14 cellular contexts compared by ENCODE assay signal in the genomic region with DNA sequence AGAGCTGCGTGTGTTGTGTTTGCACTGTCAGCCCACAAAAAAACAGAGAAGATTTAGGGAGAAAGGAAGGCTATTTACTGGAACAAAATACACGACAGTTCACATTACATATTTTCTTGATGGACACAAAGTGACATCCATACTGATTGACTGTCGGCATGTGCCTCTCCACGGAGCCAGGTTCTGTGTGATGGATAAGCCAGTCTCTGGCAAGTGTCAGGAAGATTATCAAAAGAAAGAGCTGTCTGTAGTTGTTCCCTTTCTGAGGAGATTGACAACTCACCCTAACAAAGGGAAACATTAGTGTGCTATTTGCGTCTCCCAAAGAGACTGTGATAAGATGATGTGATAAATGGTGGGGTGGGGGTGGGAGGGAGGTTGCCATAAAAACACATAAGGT. TPM values are rescaled to one million over a fixed set of nuclear protein-coding genes. Genes with fewer than 3 reads are reported as not detected.
DNase-seq lines count a peak whose midpoint lies in the region; ATAC-seq and TF ChIP-seq lines count a peak whose summit lies in the region.
"Had no signal": no experiment of that assay in that cellular context is flagged by ENCODE, and none has a peak within 500 bp of the region (broad histone marks: within the 10 kb centered on the region; RNA-seq: fewer than 3 reads in every experiment).

No MANE protein-coding gene starts in this region.

- H2AFZ ChIP-seq in neural cell (ENCODE audit: low read depth, low read length) = no peak overlapping the region

- H3K4me1 ChIP-seq in left ventricle myocardium inferior (peaks cover 5% of the 10 kb centered on the region), esophagus muscularis mucosa (no peaks in the 10 kb centered on the region)

- H3K79me2 ChIP-seq in neural cell (replicated peaks; ENCODE audit: insufficient read depth, low read length) = no peaks in the 10 kb centered on the region

- H3K4me3 ChIP-seq in left ventricle myocardium inferior (no peak overlapping the region), esophagus muscularis mucosa (no peak overlapping the region), neural cell (ENCODE audit: low read length) (peak overlapping the region; percentile 48)
- H3K4me3 ChIP-seq: GM12878 had no signal

- H3K4me2 ChIP-seq in neural cell (ENCODE audit: low read length) = peak overlapping the region; percentile 37

- TF ChIP-seq EP300 in esophagus muscularis mucosa (IDR thresholded peaks at IDR 0.05) = no peak
- TF ChIP-seq EP300 in neural cell (conservative IDR thresholded peaks at IDR 0.05; ENCODE audit: poor library complexity, severe bottlenecking) = peak; percentile 99

- no peak for TF ChIP-seq RAD21 in neural cell (conservative IDR thresholded peaks at IDR 0.05)

- CTCF ChIA-PET in HEK293T (lab: Yijun Ruan, JAX) = no interaction called here

- no peaks in the 10 kb centered on the region for H3K9me3 ChIP-seq in left ventricle myocardium inferior (replicated peaks)
- no peaks in the 10 kb centered on the region for H3K9me3 ChIP-seq in esophagus muscularis mucosa
- H3K9me3 ChIP-seq in neural cell (ENCODE audit: low read length) = no peaks in the 10 kb centered on the region

- TF ChIP-seq CTCF in left ventricle myocardium inferior (IDR thresholded peaks at IDR 0.05; ENCODE audit: borderline replicate concordance) (no peak), esophagus muscularis mucosa (IDR thresholded peaks at IDR 0.05) (no peak), neural cell (IDR thresholded peaks at IDR 0.05; ENCODE audit: poor library complexity, severe bottlenecking) (no peak)

- H3K36me3 ChIP-seq in left ventricle myocardium inferior (no peaks in the 10 kb centered on the region), esophagus muscularis mucosa (no peaks in the 10 kb centered on the region), neural cell (ENCODE audit: insufficient read depth, low read length) (no peaks in the 10 kb centered on the region)

- intact Hi-C loops in left ventricle myocardium superior (cut with micrococcal nuclease) = no loop called here
- intact Hi-C loops in left ventricle myocardium inferior (cut with micrococcal nuclease) = no loop called here
- intact Hi-C loops in esophagus muscularis mucosa (cut with DNase I) = no loop called here

- H3K27ac ChIP-seq in left ventricle myocardium inferior (replicated peaks) (no peak overlapping the region), esophagus muscularis mucosa (replicated peaks in 1 of 4) (no peak overlapping the region), neural cell (ENCODE audit: low read length) (no peak overlapping the region)

- no peaks in the 10 kb centered on the region for H3F3A ChIP-seq in neural cell (ENCODE audit: insufficient read depth, low read length, poor library complexity, severe bottlenecking)

- no peaks in the 10 kb centered on the region for H3K9me2 ChIP-seq in neural cell (ENCODE audit: insufficient read depth, low read length)

- H4K20me1 ChIP-seq in neural cell (ENCODE audit: insufficient read depth) = no peaks in the 10 kb centered on the region

- no peak for TF ChIP-seq POLR2A in esophagus muscularis mucosa (IDR thresholded peaks at IDR 0.05; ENCODE audit: low read depth)

- ATAC-seq in left ventricle myocardium superior = peak; percentile 61
- no peak for ATAC-seq in HG03135 (IDR thresholded peaks at IDR 0.05; ENCODE audit: unreplicated experiment)
- ATAC-seq: GM12878 had no signal

- 79% methylated on average over 5 of the region's 5 CpGs for whole genome bisulfite sequencing in esophagus muscularis mucosa

- POLR2A ChIA-PET in HEK293T (lab: Yijun Ruan, JAX) = no interaction called here

- no peak overlapping the region for H3K9ac ChIP-seq in neural cell (ENCODE audit: low read length)

- H3K27me3 ChIP-seq in left ventricle myocardium inferior (ENCODE audit: low read depth) = peaks cover 49% of the 10 kb centered on the region
- H3K27me3 ChIP-seq in esophagus muscularis mucosa = peaks cover 0 to 55% (median 7%) of the 10 kb centered on the region in 4 donors
- peaks cover 5% of the 10 kb centered on the region for H3K27me3 ChIP-seq in neural cell (ENCODE audit: insufficient read depth, low read depth, low read length)

- DNase-seq in left ventricle myocardium superior (no peak), left ventricle myocardium inferior (no peak), esophagus muscularis mucosa (ENCODE audit: extremely low spot score) (peak; percentile 60), HT-29 (ENCODE audit: low spot score) (no peak), HEK293T (ENCODE audit: extremely low spot score) (no peak)
- DNase-seq: ACHN; C1 segment of cervical spinal cord; Calu3; CD4-positive, alpha-beta T cell; DMS 273 treated with DMSO at 0.1 percent for 48 hours; H7 had no signal

TF ChIP-seq in neural cell, 6 proteins besides CTCF, POLR2A, EP300 and RAD21:
- TF ChIP-seq REST (IDR thresholded peaks at IDR 0.05; ENCODE audit: borderline replicate concordance) (no peak), POLR2AphosphoS5 (IDR thresholded peaks at IDR 0.05) (peak; percentile 81), MXI1 (conservative IDR thresholded peaks at IDR 0.05; ENCODE audit: poor library complexity, severe bottlenecking) (no peak), TAF1 (IDR thresholded peaks at IDR 0.05; ENCODE audit: low read depth) (no peak), EZH2 (IDR thresholded peaks at IDR 0.05; ENCODE audit: borderline replicate concordance, insufficient read depth, low read length, poor library complexity, severe bottlenecking) (no peak)

TF ChIP-seq in HEK293T, 16 proteins besides CTCF, POLR2A, EP300 and RAD21:
- TF ChIP-seq BHLHE40 (IDR thresholded peaks at IDR 0.05; ENCODE audit: borderline replicate concordance) = no peak
- TF ChIP-seq NFRKB (IDR thresholded peaks at IDR 0.05) = no peak
- TF ChIP-seq SP1 (IDR thresholded peaks at IDR 0.05) = no peak
- no peak for TF ChIP-seq HDGF (IDR thresholded peaks at IDR 0.05; ENCODE audit: borderline replicate concordance)
- TF ChIP-seq FOXA1 (IDR thresholded peaks at IDR 0.05) = no peak
- TF ChIP-seq LEF1 (IDR thresholded peaks at IDR 0.05; ENCODE audit: borderline replicate concordance) = no peak
- no peak for TF ChIP-seq CTBP1 (IDR thresholded peaks at IDR 0.05; ENCODE audit: borderline replicate concordance)
- no peak for TF ChIP-seq ELF4 (IDR thresholded peaks at IDR 0.05)
- TF ChIP-seq TARDBP (IDR thresholded peaks at IDR 0.05) = no peak
- no peak for TF ChIP-seq FOXK2 (IDR thresholded peaks at IDR 0.05)
- no peak for TF ChIP-seq SUZ12 (IDR thresholded peaks at IDR 0.05)
TF ChIP-seq in HEK293T: peak in this region for 0.

RNA-seq across cellular contexts. Expression of gene CDCA7, which starts 39.9 kb away (rescaled TPM):
- total RNA-seq in left ventricle myocardium superior (1.4 TPM), left ventricle myocardium inferior (0.96 TPM), esophagus muscularis mucosa (1 to 10 TPM in 2 of 4 donors, under 1 TPM in 2; 0.42 to 3.1 (median 1.2) TPM)
- polyA plus RNA-seq in neural cell = 0.27 and 0.78 TPM in 2 replicates
- polyA minus RNA-seq in neural cell = 0.69 and 0.97 TPM in 2 replicates
- 48.2 and 55.4 TPM in 2 replicates for total RNA-seq in HT-29 (2014; rRNA removed; shearing (Covaris generic))

Comparison
In these comparisons a context has a peak if more than half of its experiments do, and no peak if none do; other contexts are left out.
1. RNA of gene CDCA7, which starts 39.9 kb away (total RNA-seq): 48.2 to 55.4 TPM in HT-29; 0.42 to 3.1 TPM in esophagus muscularis mucosa, 1.4 TPM in left ventricle myocardium superior (single experiment) and 0.96 TPM in left ventricle myocardium inferior (single experiment); every median in the first group is over 10 times any median in the second.